Comparison of ENCODE assay signal across 8 cellular contexts in genomic region chrX:18931972-18932371, GRCh38. TPM values are rescaled to one million over a fixed set of nuclear protein-coding genes. Genes with fewer than 3 reads are reported as not detected.
A peak's percentile ranks its signal among the peaks of the same experiment; 100 is the strongest.
DNase-seq lines count a peak whose midpoint lies in the region; ATAC-seq and TF ChIP-seq lines count a peak whose summit lies in the region.

No MANE protein-coding gene starts in this region.

- 51 to 100% methylated on average over 1 to 8 of the region's 9 CpGs for WGBS in esophagus squamous epithelium, 2 donors

- TF ChIP-seq POLR2A in HCT116 (IDR thresholded peaks at IDR 0.05; ENCODE audit: borderline replicate concordance, extremely low read depth, insufficient read depth, insufficient read length) (no peak), esophagus squamous epithelium (IDR thresholded peaks at IDR 0.05) (no peak)

- H2AFZ ChIP-seq in HCT116 (ENCODE audit: low read depth, low read length, poor library complexity, severe bottlenecking) = no peak overlapping the region

- H3K4me2 ChIP-seq in HCT116 (ENCODE audit: low read length) = no peak overlapping the region

- H3K4me3 ChIP-seq in BJ (ENCODE audit: low read depth, low read length) (no peak overlapping the region), HCT116 (replicated peaks in 1 of 2; ENCODE audit: low read depth in 1 of 2, low read length in 2 of 2) (no peak overlapping the region), esophagus squamous epithelium (no peak overlapping the region)

- CTCF ChIA-PET in BJ (lab: Yijun Ruan, JAX) (interaction anchor here (1.1 to 3.6 kb wide), 6 partner anchors 9 to 410 kb away, joined by 3 to 20 read pairs (median 4); no protein-coding TSS in a partner anchor), HCT116 (lab: Charles Lee) (no interaction called here)

- TF ChIP-seq CTCF in BJ (IDR thresholded peaks at IDR 0.05; ENCODE audit: insufficient read depth, low read depth, low read length) = peak; percentile 40
- TF ChIP-seq CTCF in HCT116 (IDR thresholded peaks at IDR 0.05 in 2 of 3, conservative IDR thresholded peaks at IDR 0.05 in 1 of 3; ENCODE audit: borderline replicate concordance in 1 of 3, insufficient read depth in 1 of 3, low read depth in 2 of 3, low read length in 2 of 3) = peak in 2 of 3 experiments; percentile 42 to 46; a peak in 3 of 6 replicates
- TF ChIP-seq CTCF in esophagus squamous epithelium (IDR thresholded peaks at IDR 0.05) = peak in 3 of 6 experiments; percentile 18 to 41 (median 20)

- ATAC-seq in HCT116 = peak; percentile 62
- ATAC-seq in GM21576 (IDR thresholded peaks at IDR 0.05; ENCODE audit: unreplicated experiment) = no peak
- ATAC-seq in GM18498 (IDR thresholded peaks at IDR 0.05; ENCODE audit: unreplicated experiment) = no peak
- no peak for ATAC-seq in GM19328 (IDR thresholded peaks at IDR 0.05; ENCODE audit: unreplicated experiment)

- no peaks in the 10 kb centered on the region for H3K9me2 ChIP-seq in HCT116 (ENCODE audit: insufficient read depth)

- H3K27ac ChIP-seq in HCT116 (ENCODE audit: low read depth, low read length) = no peak overlapping the region
- no peak overlapping the region for H3K27ac ChIP-seq in esophagus squamous epithelium

- BruUV-seq in HCT116 (replicated peaks; lab: Mats Ljungman, UMichigan) = no TSS peak

- POLR2A ChIA-PET in BJ (lab: Charles Lee) (no interaction called here), HCT116 (lab: Charles Lee) (no interaction called here)

- no peak for DNase-seq in BJ (ENCODE audit: low read depth)
- no peak for DNase-seq in HCT116 (ENCODE audit: low read depth, low spot score)
- DNase-seq in SW480 (ENCODE audit: low spot score) = peak; percentile 6
- DNase-seq in iris pigment epithelial cell (ENCODE audit: low read depth) = peak; percentile 17
- DNase-seq in esophagus squamous epithelium (lab: John Stamatoyannopoulos, UW) = no peak

- TF ChIP-seq RAD21 in HCT116 (IDR thresholded peaks at IDR 0.05; ENCODE audit: low read depth) = peak; percentile 61

- H3K9me3 ChIP-seq in HCT116 (ENCODE audit: control insufficient read depth in 1 of 2, insufficient read depth in 1 of 2, low read depth in 1 of 2, low read length in 2 of 2) = no peaks in the 10 kb centered on the region
- H3K9me3 ChIP-seq in esophagus squamous epithelium = no peaks in the 10 kb centered on the region

- no peaks in the 10 kb centered on the region for H3K79me2 ChIP-seq in HCT116 (ENCODE audit: insufficient read depth, low read length)

- no peaks in the 10 kb centered on the region for H3K4me1 ChIP-seq in HCT116 (ENCODE audit: control insufficient read depth in 1 of 2, insufficient read depth in 2 of 2, low read length in 2 of 2)
- no peaks in the 10 kb centered on the region for H3K4me1 ChIP-seq in esophagus squamous epithelium

- RAD21 ChIA-PET in HCT116 (lab: Charles Lee; ENCODE audit: low non-redundant PET in 1 of 2, low total read pairs in 2 of 2, uncharacterized antibody in 2 of 2, unreplicated experiment in 2 of 2) = interaction anchor here in 1 of 2 experiments (0.5 kb wide), 1 partner anchor 402 kb away, joined by 9 read pairs; no protein-coding TSS in a partner anchor

- no peaks in the 10 kb centered on the region for H4K20me1 ChIP-seq in HCT116 (ENCODE audit: insufficient read depth)

- H3K36me3 ChIP-seq in BJ (ENCODE audit: control insufficient read depth, insufficient read depth, low read length) = peaks cover 7% of the 10 kb centered on the region
- H3K36me3 ChIP-seq in HCT116 (ENCODE audit: control insufficient read depth in 1 of 2, insufficient read depth in 2 of 2, low read length in 2 of 2) = no peaks in the 10 kb centered on the region
- H3K36me3 ChIP-seq in esophagus squamous epithelium = peaks cover 0 to 80% (median 0%) of the 10 kb centered on the region in 3 donors

- intact Hi-C loops in HCT116 (cut with micrococcal nuclease) (loop anchor here (1.0 to 10.0 kb wide), 2 partner anchors 73 to 402 kb away; no protein-coding TSS in a partner anchor), esophagus squamous epithelium (cut with DNase I) (no loop called here)

- no peaks in the 10 kb centered on the region for H3K27me3 ChIP-seq in BJ (ENCODE audit: control insufficient read depth, insufficient read depth, low read length)
- H3K27me3 ChIP-seq in HCT116 (ENCODE audit: insufficient read depth, low read length) = no peaks in the 10 kb centered on the region
- H3K27me3 ChIP-seq in esophagus squamous epithelium = no peaks in the 10 kb centered on the region

- H3K9ac ChIP-seq in HCT116 (ENCODE audit: low read length) = no peak overlapping the region

TF ChIP-seq in HCT116, 20 proteins besides CTCF, POLR2A, EP300 and RAD21:
- TF ChIP-seq ZFX (IDR thresholded peaks at IDR 0.05) (no peak), SIN3A (IDR thresholded peaks at IDR 0.05; ENCODE audit: low read depth) (no peak), ZNF274 (IDR thresholded peaks at IDR 0.05; ENCODE audit: low read depth, low read length) (no peak), EZH2phosphoT487 (IDR thresholded peaks at IDR 0.05; ENCODE audit: borderline replicate concordance) (no peak)
- TF ChIP-seq, protein P1, sequence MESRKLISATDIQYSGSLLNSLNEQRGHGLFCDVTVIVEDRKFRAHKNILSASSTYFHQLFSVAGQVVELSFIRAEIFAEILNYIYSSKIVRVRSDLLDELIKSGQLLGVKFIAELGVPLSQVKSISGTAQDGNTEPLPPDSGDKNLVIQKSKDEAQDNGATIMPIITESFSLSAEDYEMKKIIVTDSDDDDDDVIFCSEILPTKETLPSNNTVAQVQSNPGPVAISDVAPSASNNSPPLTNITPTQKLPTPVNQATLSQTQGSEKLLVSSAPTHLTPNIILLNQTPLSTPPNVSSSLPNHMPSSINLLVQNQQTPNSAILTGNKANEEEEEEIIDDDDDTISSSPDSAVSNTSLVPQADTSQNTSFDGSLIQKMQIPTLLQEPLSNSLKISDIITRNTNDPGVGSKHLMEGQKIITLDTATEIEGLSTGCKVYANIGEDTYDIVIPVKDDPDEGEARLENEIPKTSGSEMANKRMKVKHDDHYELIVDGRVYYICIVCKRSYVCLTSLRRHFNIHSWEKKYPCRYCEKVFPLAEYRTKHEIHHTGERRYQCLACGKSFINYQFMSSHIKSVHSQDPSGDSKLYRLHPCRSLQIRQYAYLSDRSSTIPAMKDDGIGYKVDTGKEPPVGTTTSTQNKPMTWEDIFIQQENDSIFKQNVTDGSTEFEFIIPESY (IDR thresholded peaks at IDR 0.05; ENCODE audit: extremely low read depth, insufficient replicate concordance, low read length) = no peak
TF ChIP-seq in HCT116: peak in this region for 0.

RNA-seq across cellular contexts. Expression of gene PHKA2, which starts 51.9 kb away (rescaled TPM):
- 15.6 and 23.1 TPM in 2 replicates for polyA plus RNA-seq in BJ (2011; rRNA removed)
- 22.5 and 26.2 TPM in 2 replicates for polyA minus RNA-seq in BJ (2011; rRNA and poly(A)+ RNA removed)
- total RNA-seq in HCT116 (2021; ENCODE audit: unreplicated experiment) (23.8 TPM), esophagus squamous epithelium (10 to 100 TPM; 10.1 to 21.2 (median 13.5) TPM)
- 20.6 and 23.8 TPM in 2 replicates for polyA plus RNA-seq in HCT116 (2012)

Comparison
In these comparisons a context has a peak if more than half of its experiments do, and no peak if none do; other contexts are left out.
1. DNase-seq: peak in SW480 (single experiment) and iris pigment epithelial cell (single experiment); none in BJ (single experiment), HCT116 (single experiment) and esophagus squamous epithelium (single experiment).